In the genomic region with DNA sequence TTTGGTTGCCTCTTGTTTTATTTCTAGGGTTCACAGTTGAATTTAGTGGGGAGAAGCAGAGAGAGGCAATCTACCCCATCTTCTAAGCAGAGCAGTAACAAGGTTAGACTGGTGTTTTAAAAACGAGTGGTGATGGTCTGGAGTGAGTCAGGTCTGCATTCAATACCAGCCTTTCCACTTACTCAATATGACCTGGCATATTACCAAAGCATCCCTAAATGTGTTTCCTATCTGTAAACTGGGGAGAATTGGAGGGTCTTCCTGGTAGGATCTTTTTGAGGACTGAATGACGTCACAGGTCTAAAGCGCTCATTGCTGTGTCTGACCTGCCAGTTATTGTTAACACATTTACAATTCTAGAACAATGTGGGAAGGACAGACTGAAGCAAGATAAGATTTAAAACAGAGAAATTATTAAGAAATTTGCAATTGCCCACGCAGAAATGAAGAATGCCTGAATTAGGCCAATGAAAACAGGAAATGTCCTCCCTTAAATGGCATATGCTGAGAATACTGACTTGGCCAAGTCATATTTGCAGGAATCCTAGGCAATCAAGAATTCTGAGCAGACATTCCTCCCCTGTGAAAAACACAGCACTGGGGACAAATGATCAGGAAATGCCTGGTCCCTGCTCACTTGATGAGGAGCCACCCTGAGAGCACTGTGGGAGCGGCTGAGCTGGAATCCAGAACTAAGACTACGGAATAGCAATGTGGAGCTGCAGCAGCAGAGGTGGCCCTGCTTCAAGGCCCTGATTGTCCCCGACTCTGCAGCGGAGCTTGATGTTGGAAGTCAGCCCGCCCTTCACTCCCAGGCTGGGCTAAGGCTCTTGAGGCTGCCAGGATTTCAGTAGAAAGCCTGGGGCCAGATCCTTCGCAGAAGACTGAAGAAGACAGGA, we compare ENCODE assay signal across 1 cellular context.
TF ChIP-seq lines count a peak whose summit lies in the region.

No MANE protein-coding gene starts in this region.

TF ChIP-seq in WTC11, 78 proteins besides CTCF, POLR2A, EP300 and RAD21 (continued from another document):
- TF ChIP-seq, protein P1, sequence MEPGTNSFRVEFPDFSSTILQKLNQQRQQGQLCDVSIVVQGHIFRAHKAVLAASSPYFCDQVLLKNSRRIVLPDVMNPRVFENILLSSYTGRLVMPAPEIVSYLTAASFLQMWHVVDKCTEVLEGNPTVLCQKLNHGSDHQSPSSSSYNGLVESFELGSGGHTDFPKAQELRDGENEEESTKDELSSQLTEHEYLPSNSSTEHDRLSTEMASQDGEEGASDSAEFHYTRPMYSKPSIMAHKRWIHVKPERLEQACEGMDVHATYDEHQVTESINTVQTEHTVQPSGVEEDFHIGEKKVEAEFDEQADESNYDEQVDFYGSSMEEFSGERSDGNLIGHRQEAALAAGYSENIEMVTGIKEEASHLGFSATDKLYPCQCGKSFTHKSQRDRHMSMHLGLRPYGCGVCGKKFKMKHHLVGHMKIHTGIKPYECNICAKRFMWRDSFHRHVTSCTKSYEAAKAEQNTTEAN (CRISPR knock-in tag; IDR thresholded peaks at IDR 0.05): no peak
- TF ChIP-seq ELF4 (CRISPR knock-in tag; IDR thresholded peaks at IDR 0.05; ENCODE audit: low read depth): no peak
- TF ChIP-seq RELA (CRISPR knock-in tag; IDR thresholded peaks at IDR 0.05; ENCODE audit: borderline replicate concordance): no peak
TF ChIP-seq in WTC11: peak in this region for 0.
